ENCODE assay signal across 10 cellular contexts in the genomic region with DNA sequence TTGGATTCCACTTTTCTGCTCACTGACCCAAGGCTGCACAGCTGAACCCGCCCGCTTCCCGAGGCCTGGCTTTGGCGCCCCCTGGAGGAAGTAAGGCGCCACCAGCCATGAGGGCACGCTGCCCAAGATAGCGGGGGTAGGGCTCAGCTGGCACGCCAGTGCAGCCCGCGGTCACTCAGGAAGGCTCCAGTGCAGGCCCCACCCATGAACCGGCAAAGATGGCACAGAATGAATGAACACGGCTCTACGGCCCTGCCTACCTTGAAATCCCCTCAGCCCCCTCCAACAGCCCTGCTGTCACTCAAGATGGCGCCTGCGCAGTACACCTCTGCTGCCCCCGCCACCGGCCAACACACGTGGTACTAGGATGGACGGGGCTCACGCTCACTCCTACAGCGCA. TPM values are rescaled to one million over a fixed set of nuclear protein-coding genes. Genes with fewer than 3 reads are reported as not detected.
A peak's percentile ranks its signal among the peaks of the same experiment; 100 is the strongest.
DNase-seq lines count a peak whose midpoint lies in the region; ATAC-seq and TF ChIP-seq lines count a peak whose summit lies in the region.
"Had no signal": no experiment of that assay in that cellular context is flagged by ENCODE, and none has a peak within 500 bp of the region (broad histone marks: within the 10 kb centered on the region; RNA-seq: fewer than 3 reads in every experiment).

No MANE protein-coding gene starts in this region.

- TF ChIP-seq CTCF in fibroblast of pulmonary artery (IDR thresholded peaks at IDR 0.05; ENCODE audit: low read length, missing control alignments) (no peak), GM13977 (IDR thresholded peaks at IDR 0.05; ENCODE audit: extremely low read depth, insufficient read depth, missing control alignments) (no peak)

- no peak for ATAC-seq in HG03139 (IDR thresholded peaks at IDR 0.05; ENCODE audit: unreplicated experiment)

- H3K27ac ChIP-seq in neuronal stem cell (replicated peaks; ENCODE audit: low read length), result no peak overlapping the region

- H2BK5ac ChIP-seq in neuronal stem cell (ENCODE audit: low read length), result no peak overlapping the region

- H3K4me3 ChIP-seq in NT2/D1 (ENCODE audit: insufficient read length, low read depth) (peak overlapping the region; percentile 93), fibroblast of pulmonary artery (replicated peaks; ENCODE audit: low read depth, low read length) (no peak overlapping the region), neuronal stem cell (ENCODE audit: low read length in 2 of 2) (peak overlapping the region in 1 of 2 donors; percentile 90)

- peaks cover 9% of the 10 kb centered on the region for H3K79me1 ChIP-seq in neuronal stem cell (ENCODE audit: low read depth, low read length)

- peak overlapping the region; percentile 6 for H3K14ac ChIP-seq in neuronal stem cell (ENCODE audit: low read length)

- peak in 12 of 14 donors; percentile 75 to 94 (median 87) for DNase-seq in C1 segment of cervical spinal cord (lab: John Stamatoyannopoulos, UW)
- DNase-seq in NT2/D1 (ENCODE audit: low read depth, low spot score), result peak; percentile 66
- peak; percentile 22 for DNase-seq in fibroblast of pulmonary artery (ENCODE audit: low read depth)
- no peak for DNase-seq in neuronal stem cell (ENCODE audit: low spot score)
- no peak for DNase-seq in effector CD4-positive, alpha-beta T cell
- DNase-seq in GM13977 (ENCODE audit: low spot score), result no peak
- no peak for DNase-seq in central memory CD4-positive, alpha-beta T cell
- DNase-seq: Caco-2, SHP77 had no signal

- H2BK120ac ChIP-seq in neuronal stem cell (ENCODE audit: low read depth, low read length), result no peak overlapping the region

- H2BK12ac ChIP-seq in neuronal stem cell (ENCODE audit: low read length), result no peak overlapping the region

- no peak overlapping the region for H2BK15ac ChIP-seq in neuronal stem cell (ENCODE audit: low read length)

- H3K4me1 ChIP-seq in NT2/D1 (ENCODE audit: insufficient read depth, insufficient read length), result no peaks in the 10 kb centered on the region
- no peaks in the 10 kb centered on the region for H3K4me1 ChIP-seq in neuronal stem cell (ENCODE audit: control insufficient read depth in 2 of 2, insufficient read depth in 1 of 2, low read depth in 1 of 2, low read length in 2 of 2)
- H3K4me1 ChIP-seq: Caco-2 had no signal

- H3K18ac ChIP-seq in neuronal stem cell (ENCODE audit: low read length), result peak overlapping the region; percentile 82

- H2AFZ ChIP-seq in neuronal stem cell (ENCODE audit: low read length), result no peak overlapping the region

- no peak overlapping the region for H3K4ac ChIP-seq in neuronal stem cell (ENCODE audit: low read length)

- peak overlapping the region; percentile 87 for H3K4me2 ChIP-seq in neuronal stem cell (ENCODE audit: insufficient read depth, low read length, poor library complexity, severe bottlenecking)

- H3K27me3 ChIP-seq in NT2/D1 (ENCODE audit: insufficient read depth, insufficient read length) (no peaks in the 10 kb centered on the region), neuronal stem cell (ENCODE audit: control insufficient read depth in 3 of 3, insufficient read depth in 3 of 3, low read depth in 1 of 3, low read length in 3 of 3) (peaks cover 0 to 12% (median 0%) of the 10 kb centered on the region in 3 experiments)

- in situ Hi-C loops in GM13977 (cut with MboI; ENCODE audit: low pct_unique_long_range_greater_than_20kb, low sequenced_read_pairs, unreplicated experiment), result no loop called here

- peak overlapping the region; percentile 49 for H3K23ac ChIP-seq in neuronal stem cell (ENCODE audit: low read depth, low read length, poor library complexity)

- H4K8ac ChIP-seq in neuronal stem cell (ENCODE audit: low read depth, low read length), result no peak overlapping the region

- peaks cover 34% of the 10 kb centered on the region for H3K36me3 ChIP-seq in NT2/D1 (ENCODE audit: insufficient read depth, insufficient read length, low read length)
- peaks cover 0 to 19% of the 10 kb centered on the region in 2 donors for H3K36me3 ChIP-seq in neuronal stem cell (replicated peaks in 1 of 2; ENCODE audit: control insufficient read depth in 2 of 2, insufficient read depth in 2 of 2, low read length in 2 of 2)

- H4K91ac ChIP-seq in neuronal stem cell (ENCODE audit: low read depth, low read length, poor library complexity), result no peak overlapping the region

- H3K9me3 ChIP-seq in NT2/D1 (ENCODE audit: insufficient read depth, low read length) (no peaks in the 10 kb centered on the region), neuronal stem cell (replicated peaks in 1 of 2; ENCODE audit: control insufficient read depth in 2 of 2, insufficient read depth in 1 of 2, low read depth in 1 of 2, low read length in 2 of 2) (peaks cover 6 to 32% of the 10 kb centered on the region in 2 donors)

- peak overlapping the region; percentile 87 for H3K9ac ChIP-seq in NT2/D1 (ENCODE audit: insufficient read length, low read depth)
- H3K9ac ChIP-seq in neuronal stem cell (ENCODE audit: low read depth, low read length, poor library complexity), result peak overlapping the region; percentile 79

- WGBS in neuronal stem cell (ENCODE audit: extremely low coverage in 2 of 2, insufficient read length in 2 of 2, insufficient replicate concordance in 1 of 2), 2 donors, result no CpG with 5 or more reads among the region's 21 CpGs

- H2AK5ac ChIP-seq in neuronal stem cell (ENCODE audit: low read depth, low read length), result no peak overlapping the region

RNA-seq across cellular contexts. Expression of a gene that starts 3.0 kb away (rescaled TPM):
- 27.5 TPM for polyA plus RNA-seq in neuronal stem cell (2013, experiment 1 of 2)
- 28.8 TPM for polyA plus RNA-seq in neuronal stem cell (2013, experiment 2 of 2)

RNA-seq across cellular contexts. Expression of a gene that starts 3.0 kb away (rescaled TPM):
- polyA plus RNA-seq in neuronal stem cell (2013, experiment 1 of 2), result 2.7 TPM
- 2.3 TPM for polyA plus RNA-seq in neuronal stem cell (2013, experiment 2 of 2)

Comparison
In these comparisons a context has a peak if more than half of its experiments do, and no peak if none do; other contexts are left out.
1. DNase-seq: peak in C1 segment of cervical spinal cord (12 of 14), NT2/D1 (single experiment) and fibroblast of pulmonary artery (single experiment); none in neuronal stem cell (single experiment), effector CD4-positive, alpha-beta T cell (single experiment), GM13977 (single experiment) and central memory CD4-positive, alpha-beta T cell (single experiment).